Comparison of ENCODE assay signal across 13 cellular contexts in genomic region chr11:61682093-61682732, GRCh38. TPM values are rescaled to one million over a fixed set of nuclear protein-coding genes. Genes with fewer than 3 reads are reported as not detected.
DNase-seq lines count a peak whose midpoint lies in the region; ATAC-seq, FAIRE-seq and TF ChIP-seq lines count a peak whose summit lies in the region.
"Had no signal": no experiment of that assay in that cellular context is flagged by ENCODE, and none has a peak within 500 bp of the region (broad histone marks: within the 10 kb centered on the region; RNA-seq: fewer than 3 reads in every experiment).

No MANE protein-coding gene starts in this region.

- H3K4me3 ChIP-seq in BLaER1 (no peak overlapping the region), colonic mucosa (no peak overlapping the region)
- H3K4me3 ChIP-seq in CD8-positive, alpha-beta memory T cell (ENCODE audit: low read length), result no peak overlapping the region
- H3K4me3 ChIP-seq: cardiac muscle cell had no signal

- H3K9ac ChIP-seq in BLaER1 (no peak overlapping the region), colonic mucosa (ENCODE audit: low read depth in 2 of 2, low read length in 2 of 2) (peak overlapping the region; percentile 27 to 70)

- H3K36me3 ChIP-seq in BLaER1, result no peaks in the 10 kb centered on the region
- H3K36me3 ChIP-seq in colonic mucosa, result no peaks in the 10 kb centered on the region
- H3K36me3 ChIP-seq in CD8-positive, alpha-beta memory T cell (ENCODE audit: insufficient read depth, low read length), result no peaks in the 10 kb centered on the region
- H3K36me3 ChIP-seq: cardiac muscle cell had no signal

- intact Hi-C loops in colonic mucosa (cut with DNase I), result no loop called here

- H3K27me3 ChIP-seq in BLaER1 (no peaks in the 10 kb centered on the region), colonic mucosa (no peaks in the 10 kb centered on the region)
- H3K27me3 ChIP-seq in CD8-positive, alpha-beta memory T cell (ENCODE audit: insufficient read depth, low read length, poor library complexity, severe bottlenecking), result peaks cover 3% of the 10 kb centered on the region

- TF ChIP-seq CTCF in colonic mucosa (IDR thresholded peaks at IDR 0.05) (no peak), progenitor cell of endocrine pancreas (IDR thresholded peaks at IDR 0.05; ENCODE audit: unreplicated experiment) (no peak)

- H3K36me3 Mint-ChIP-seq in progenitor cell of endocrine pancreas (ENCODE audit: insufficient read depth), result peaks cover 3% of the 10 kb centered on the region
- H3K36me3 Mint-ChIP-seq in CD8-positive, alpha-beta memory T cell, result no peaks in the 10 kb centered on the region
- H3K36me3 Mint-ChIP-seq in activated CD4-positive, alpha-beta memory T cell treated with anti-CD3 and anti-CD28 coated beads, Interleukin-2, amount 10 ng/mL, durations not matched to agents 7 days and 5 days (ENCODE audit: low read depth), result no peaks in the 10 kb centered on the region
- H3K36me3 Mint-ChIP-seq: CD8-positive, alpha-beta T cell had no signal

- H4K20me1 ChIP-seq in BLaER1, result peaks cover 13% of the 10 kb centered on the region; the same call in 1 of the 2 replicates

- H3K4me1 ChIP-seq in BLaER1 (peaks cover 66% of the 10 kb centered on the region), colonic mucosa (no peaks in the 10 kb centered on the region)
- H3K4me1 ChIP-seq in CD8-positive, alpha-beta memory T cell (ENCODE audit: insufficient read depth, low read length), result peaks cover 31% of the 10 kb centered on the region

- no peaks in the 10 kb centered on the region for H3K9me3 Mint-ChIP-seq in progenitor cell of endocrine pancreas (ENCODE audit: low read depth)
- H3K9me3 Mint-ChIP-seq in CD8-positive, alpha-beta memory T cell, result no peaks in the 10 kb centered on the region
- no peaks in the 10 kb centered on the region for H3K9me3 Mint-ChIP-seq in activated CD4-positive, alpha-beta memory T cell treated with anti-CD3 and anti-CD28 coated beads, Interleukin-2, amount 10 ng/mL, durations not matched to agents 7 days and 5 days
- H3K9me3 Mint-ChIP-seq: CD8-positive, alpha-beta T cell; T-helper 2 cell treated with Interferon-gamma antibody and Interleukin-4, amounts not matched to agents 5 μg/mL and 100 μg/mL, for 36 hours had no signal

- H3K27ac ChIP-seq in BLaER1, result no peak overlapping the region
- H3K27ac ChIP-seq in colonic mucosa, result peak overlapping the region; percentile 51
- no peak overlapping the region for H3K27ac ChIP-seq in CD8-positive, alpha-beta memory T cell (ENCODE audit: low read depth, low read length)
- H3K27ac ChIP-seq: cardiac muscle cell had no signal

- no peak for ATAC-seq in GM18867 (IDR thresholded peaks at IDR 0.05; ENCODE audit: unreplicated experiment)
- ATAC-seq: CD8-positive, alpha-beta T cell had no signal

- POLR2A ChIA-PET in CD8-positive, alpha-beta memory T cell (lab: Charles Lee), result no interaction called here
- POLR2A ChIA-PET in activated CD4-positive, alpha-beta memory T cell treated with anti-CD3 and anti-CD28 coated beads, Interleukin-2, amount 10 ng/mL, durations not matched to agents 7 days and 5 days (lab: Charles Lee), result interaction anchor here (1.1 kb wide), 1 partner anchor 51 kb away, joined by 4 read pairs; no protein-coding TSS in a partner anchor

- H3K27ac Mint-ChIP-seq in progenitor cell of endocrine pancreas, result no peak overlapping the region
- H3K27ac Mint-ChIP-seq in CD8-positive, alpha-beta memory T cell, result peak overlapping the region in 1 of 8 donors; percentile 74
- H3K27ac Mint-ChIP-seq in activated CD4-positive, alpha-beta memory T cell treated with anti-CD3 and anti-CD28 coated beads, Interleukin-2, amount 10 ng/mL, durations not matched to agents 7 days and 5 days, result no peak overlapping the region
- H3K27ac Mint-ChIP-seq: CD8-positive, alpha-beta T cell; T-helper 2 cell treated with Interferon-gamma antibody and Interleukin-4, amounts not matched to agents 5 μg/mL and 100 μg/mL, for 36 hours had no signal

- CTCF ChIA-PET in CD8-positive, alpha-beta memory T cell (lab: Charles Lee), result interaction anchor here (1.2 to 2.2 kb wide), 2 partner anchors 43 to 51 kb away, joined by 3 to 14 read pairs; no protein-coding TSS in a partner anchor
- CTCF ChIA-PET in activated CD4-positive, alpha-beta memory T cell treated with anti-CD3 and anti-CD28 coated beads, Interleukin-2, amount 10 ng/mL, durations not matched to agents 7 days and 5 days (lab: Charles Lee), result interaction anchor here (1.1 to 3.9 kb wide), 3 partner anchors 9 to 52 kb away, joined by 4 to 36 read pairs (median 36); no protein-coding TSS in a partner anchor

- H3K9me3 ChIP-seq in BLaER1 (no peaks in the 10 kb centered on the region), colonic mucosa (no peaks in the 10 kb centered on the region)
- H3K9me3 ChIP-seq in CD8-positive, alpha-beta memory T cell (ENCODE audit: low read length), result no peaks in the 10 kb centered on the region

- no peaks in the 10 kb centered on the region for H3K27me3 Mint-ChIP-seq in progenitor cell of endocrine pancreas
- H3K27me3 Mint-ChIP-seq in CD8-positive, alpha-beta memory T cell, result peaks cover 23 to 39% of the 10 kb centered on the region in 2 donors
- H3K27me3 Mint-ChIP-seq in activated CD4-positive, alpha-beta memory T cell treated with anti-CD3 and anti-CD28 coated beads, Interleukin-2, amount 10 ng/mL, durations not matched to agents 7 days and 5 days, result peaks cover 33% of the 10 kb centered on the region

- peaks cover 17% of the 10 kb centered on the region for H3K4me1 Mint-ChIP-seq in progenitor cell of endocrine pancreas (ENCODE audit: low read depth)
- H3K4me1 Mint-ChIP-seq in CD8-positive, alpha-beta memory T cell, result peaks cover 5% of the 10 kb centered on the region in 3 donors
- peaks cover 4% of the 10 kb centered on the region for H3K4me1 Mint-ChIP-seq in activated CD4-positive, alpha-beta memory T cell treated with anti-CD3 and anti-CD28 coated beads, Interleukin-2, amount 10 ng/mL, durations not matched to agents 7 days and 5 days

- peak overlapping the region; percentile 40; the same call in 1 of the 2 replicates for H3K4me2 ChIP-seq in BLaER1

- H3K4me3 Mint-ChIP-seq in progenitor cell of endocrine pancreas (ENCODE audit: low read depth), result no peak overlapping the region
- peak overlapping the region in 2 of 7 donors; percentile 8 to 23 for H3K4me3 Mint-ChIP-seq in CD8-positive, alpha-beta memory T cell
- no peak overlapping the region for H3K4me3 Mint-ChIP-seq in activated CD4-positive, alpha-beta memory T cell treated with anti-CD3 and anti-CD28 coated beads, Interleukin-2, amount 10 ng/mL, durations not matched to agents 7 days and 5 days
- H3K4me3 Mint-ChIP-seq: T-helper 2 cell treated with Interferon-gamma antibody and Interleukin-4, amounts not matched to agents 5 μg/mL and 100 μg/mL, for 36 hours had no signal

- peak; percentile 26 for FAIRE-seq in HTR-8/SVneo (lab: Jason Lieb, UNC)
- FAIRE-seq: GM12891 had no signal

- DNase-seq in HTR-8/SVneo (ENCODE audit: insufficient read length, low spot score) (no peak), colonic mucosa (peak; percentile 65), lung microvascular endothelial cell (ENCODE audit: low read depth in 2 of 2) (peak; percentile 72 to 98), progenitor cell of endocrine pancreas (ENCODE audit: low spot score, unreplicated experiment) (no peak)
- DNase-seq in CD8-positive, alpha-beta memory T cell, result no peak
- DNase-seq in activated CD4-positive, alpha-beta memory T cell treated with anti-CD3 and anti-CD28 coated beads, Interleukin-2, amount 10 ng/mL, durations not matched to agents 7 days and 5 days, result no peak
- DNase-seq: CD8-positive, alpha-beta T cell; foreskin melanocyte had no signal

RNA-seq across cellular contexts. Expression of gene DAGLA, which starts 2.0 kb away (rescaled TPM):
- total RNA-seq in colonic mucosa (10 to 100 TPM in 1 of 2 donors, 1 to 10 TPM in 1; 7.5 to 12.2 TPM), lung microvascular endothelial cell (1.5 and 3.0 TPM in 2 replicates), progenitor cell of endocrine pancreas (8.7 and 9.3 TPM in 2 replicates)
- total RNA-seq in CD8-positive, alpha-beta memory T cell, result under 1 TPM; 0.11 to 0.20 TPM
- polyA plus RNA-seq in CD8-positive, alpha-beta memory T cell, result not detected
- total RNA-seq in activated CD4-positive, alpha-beta memory T cell treated with anti-CD3 and anti-CD28 coated beads, Interleukin-2, amount 10 ng/mL, durations not matched to agents 7 days and 5 days, result under 1 TPM; 0.10 to 0.13 TPM

Comparison
In these comparisons a context has a peak if more than half of its experiments do, and no peak if none do; other contexts are left out.
1. DNase-seq: peak in colonic mucosa (single experiment) and lung microvascular endothelial cell (2 of 2); none in HTR-8/SVneo (single experiment), progenitor cell of endocrine pancreas (single experiment), CD8-positive, alpha-beta memory T cell (0 of 5) and activated CD4-positive, alpha-beta memory T cell treated with anti-CD3 and anti-CD28 coated beads, Interleukin-2, amount 10 ng/mL, durations not matched to agents 7 days and 5 days (single experiment).